In genomic region chr1:2000850-2001249, GRCh38 we compare ENCODE assay signal across 1 cellular context.
TF ChIP-seq lines count a peak whose summit lies in the region.

No MANE protein-coding gene starts in this region.

TF ChIP-seq in HCT116, 20 proteins besides CTCF, POLR2A, EP300 and RAD21 (continued from another document):
- TF ChIP-seq ZNF274 (IDR thresholded peaks at IDR 0.05; ENCODE audit: low read depth, low read length): no peak
- TF ChIP-seq ATF3 (IDR thresholded peaks at IDR 0.05): no peak
